Comparison of ENCODE assay signal across 1 cellular context in genomic region chr1:23103001-23103879, GRCh38.
A peak's percentile ranks its signal among the peaks of the same experiment; 100 is the strongest.
TF ChIP-seq lines count a peak whose summit lies in the region.

No MANE protein-coding gene starts in this region.

TF ChIP-seq in K562, 482 proteins besides CTCF, POLR2A, EP300 and RAD21 (continued from another document and continues in another):
- TF ChIP-seq, protein P1, sequence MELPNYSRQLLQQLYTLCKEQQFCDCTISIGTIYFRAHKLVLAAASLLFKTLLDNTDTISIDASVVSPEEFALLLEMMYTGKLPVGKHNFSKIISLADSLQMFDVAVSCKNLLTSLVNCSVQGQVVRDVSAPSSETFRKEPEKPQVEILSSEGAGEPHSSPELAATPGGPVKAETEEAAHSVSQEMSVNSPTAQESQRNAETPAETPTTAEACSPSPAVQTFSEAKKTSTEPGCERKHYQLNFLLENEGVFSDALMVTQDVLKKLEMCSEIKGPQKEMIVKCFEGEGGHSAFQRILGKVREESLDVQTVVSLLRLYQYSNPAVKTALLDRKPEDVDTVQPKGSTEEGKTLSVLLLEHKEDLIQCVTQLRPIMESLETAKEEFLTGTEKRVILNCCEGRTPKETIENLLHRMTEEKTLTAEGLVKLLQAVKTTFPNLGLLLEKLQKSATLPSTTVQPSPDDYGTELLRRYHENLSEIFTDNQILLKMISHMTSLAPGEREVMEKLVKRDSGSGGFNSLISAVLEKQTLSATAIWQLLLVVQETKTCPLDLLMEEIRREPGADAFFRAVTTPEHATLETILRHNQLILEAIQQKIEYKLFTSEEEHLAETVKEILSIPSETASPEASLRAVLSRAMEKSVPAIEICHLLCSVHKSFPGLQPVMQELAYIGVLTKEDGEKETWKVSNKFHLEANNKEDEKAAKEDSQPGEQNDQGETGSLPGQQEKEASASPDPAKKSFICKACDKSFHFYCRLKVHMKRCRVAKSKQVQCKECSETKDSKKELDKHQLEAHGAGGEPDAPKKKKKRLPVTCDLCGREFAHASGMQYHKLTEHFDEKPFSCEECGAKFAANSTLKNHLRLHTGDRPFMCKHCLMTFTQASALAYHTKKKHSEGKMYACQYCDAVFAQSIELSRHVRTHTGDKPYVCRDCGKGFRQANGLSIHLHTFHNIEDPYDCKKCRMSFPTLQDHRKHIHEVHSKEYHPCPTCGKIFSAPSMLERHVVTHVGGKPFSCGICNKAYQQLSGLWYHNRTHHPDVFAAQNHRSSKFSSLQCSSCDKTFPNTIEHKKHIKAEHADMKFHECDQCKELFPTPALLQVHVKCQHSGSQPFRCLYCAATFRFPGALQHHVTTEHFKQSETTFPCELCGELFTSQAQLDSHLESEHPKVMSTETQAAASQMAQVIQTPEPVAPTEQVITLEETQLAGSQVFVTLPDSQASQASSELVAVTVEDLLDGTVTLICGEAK (IDR thresholded peaks at IDR 0.05): peak; percentile 66
- TF ChIP-seq, protein P1 (CRISPR knock-in tag; IDR thresholded peaks at IDR 0.05): no peak
- TF ChIP-seq ZNF436 (CRISPR knock-in tag; IDR thresholded peaks at IDR 0.05): no peak
- no peak for TF ChIP-seq RBM22 (IDR thresholded peaks at IDR 0.05; ENCODE audit: low read depth, low read length, poor library complexity, severe bottlenecking)
- no peak for TF ChIP-seq POU5F1 (IDR thresholded peaks at IDR 0.05; ENCODE audit: borderline replicate concordance, low read depth, low read length, partially characterized antibody)
- TF ChIP-seq SNAPC5 (CRISPR knock-in tag; IDR thresholded peaks at IDR 0.05): no peak
- no peak for TF ChIP-seq KAT7 (CRISPR knock-in tag; IDR thresholded peaks at IDR 0.05; ENCODE audit: borderline replicate concordance)
- no peak for TF ChIP-seq CEBPG (CRISPR knock-in tag; IDR thresholded peaks at IDR 0.05)
- TF ChIP-seq CEBPG (tag; conservative IDR thresholded peaks at IDR 0.05 in 1 of 2, IDR thresholded peaks at IDR 0.05 in 1 of 2): no peak
- TF ChIP-seq HDAC6 (IDR thresholded peaks at IDR 0.05; ENCODE audit: low read depth, low read length): no peak
- no peak for TF ChIP-seq CUX1 (CRISPR knock-in tag; IDR thresholded peaks at IDR 0.05)
- TF ChIP-seq ETS2 (tag; IDR thresholded peaks at IDR 0.05; ENCODE audit: borderline replicate concordance, poor library complexity, severe bottlenecking): no peak
- no peak for TF ChIP-seq ZNF316 (IDR thresholded peaks at IDR 0.05)
- TF ChIP-seq, protein P2, sequence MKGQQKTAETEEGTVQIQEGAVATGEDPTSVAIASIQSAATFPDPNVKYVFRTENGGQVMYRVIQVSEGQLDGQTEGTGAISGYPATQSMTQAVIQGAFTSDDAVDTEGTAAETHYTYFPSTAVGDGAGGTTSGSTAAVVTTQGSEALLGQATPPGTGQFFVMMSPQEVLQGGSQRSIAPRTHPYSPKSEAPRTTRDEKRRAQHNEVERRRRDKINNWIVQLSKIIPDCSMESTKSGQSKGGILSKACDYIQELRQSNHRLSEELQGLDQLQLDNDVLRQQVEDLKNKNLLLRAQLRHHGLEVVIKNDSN (CRISPR knock-in tag; IDR thresholded peaks at IDR 0.05): no peak
- TF ChIP-seq ZNF592 (IDR thresholded peaks at IDR 0.05): no peak
- TF ChIP-seq SNRNP70 (optimal IDR thresholded peaks at IDR 0.05; ENCODE audit: low read depth, low read length): no peak
- no peak for TF ChIP-seq CBX1 (IDR thresholded peaks at IDR 0.05; ENCODE audit: low read depth)
- no peak for TF ChIP-seq SIX5 (IDR thresholded peaks at IDR 0.05; ENCODE audit: borderline replicate concordance in 1 of 2, insufficient read depth in 1 of 2, low read depth in 1 of 2, low read length in 2 of 2)
- no peak for TF ChIP-seq DDX20 (tag; IDR thresholded peaks at IDR 0.05; ENCODE audit: low read depth)
- TF ChIP-seq CBFB (CRISPR knock-in tag; IDR thresholded peaks at IDR 0.05): no peak
- no peak for TF ChIP-seq ZNF3 (CRISPR knock-in tag; IDR thresholded peaks at IDR 0.05)
- TF ChIP-seq U2AF2 (optimal IDR thresholded peaks at IDR 0.05; ENCODE audit: low read depth, low read length): no peak
- TF ChIP-seq ZFPM2 (CRISPR knock-in tag; IDR thresholded peaks at IDR 0.05): no peak
- TF ChIP-seq TAF9B (IDR thresholded peaks at IDR 0.05; ENCODE audit: partially characterized antibody): no peak
- TF ChIP-seq SMAD3 (CRISPR knock-in tag; conservative IDR thresholded peaks at IDR 0.05): no peak
- TF ChIP-seq, protein P3, sequence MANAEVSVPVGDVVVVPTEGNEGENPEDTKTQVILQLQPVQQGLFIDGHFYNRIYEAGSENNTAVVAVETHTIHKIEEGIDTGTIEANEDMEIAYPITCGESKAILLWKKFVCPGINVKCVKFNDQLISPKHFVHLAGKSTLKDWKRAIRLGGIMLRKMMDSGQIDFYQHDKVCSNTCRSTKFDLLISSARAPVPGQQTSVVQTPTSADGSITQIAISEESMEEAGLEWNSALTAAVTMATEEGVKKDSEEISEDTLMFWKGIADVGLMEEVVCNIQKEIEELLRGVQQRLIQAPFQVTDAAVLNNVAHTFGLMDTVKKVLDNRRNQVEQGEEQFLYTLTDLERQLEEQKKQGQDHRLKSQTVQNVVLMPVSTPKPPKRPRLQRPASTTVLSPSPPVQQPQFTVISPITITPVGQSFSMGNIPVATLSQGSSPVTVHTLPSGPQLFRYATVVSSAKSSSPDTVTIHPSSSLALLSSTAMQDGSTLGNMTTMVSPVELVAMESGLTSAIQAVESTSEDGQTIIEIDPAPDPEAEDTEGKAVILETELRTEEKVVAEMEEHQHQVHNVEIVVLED (CRISPR knock-in tag; IDR thresholded peaks at IDR 0.05): no peak
- TF ChIP-seq RHOXF2B (CRISPR knock-in tag; conservative IDR thresholded peaks at IDR 0.05): no peak
- no peak; the same call in 1 of the 2 replicates for TF ChIP-seq NFIC (IDR thresholded peaks at IDR 0.05)
- no peak for TF ChIP-seq MITF (IDR thresholded peaks at IDR 0.05)
- TF ChIP-seq HMGN3 (IDR thresholded peaks at IDR 0.05; ENCODE audit: borderline replicate concordance, extremely low read depth, insufficient read length, low read depth, low read length): no peak
- TF ChIP-seq SAFB2 (IDR thresholded peaks at IDR 0.05; ENCODE audit: borderline replicate concordance, low read depth, low read length, severe bottlenecking): no peak
- TF ChIP-seq ESRRB (CRISPR knock-in tag; IDR thresholded peaks at IDR 0.05; ENCODE audit: borderline replicate concordance): no peak
- TF ChIP-seq ZNF79 (CRISPR knock-in tag; IDR thresholded peaks at IDR 0.05; ENCODE audit: low read depth): no peak
- TF ChIP-seq ZBTB17 (CRISPR knock-in tag; IDR thresholded peaks at IDR 0.05): no peak
- TF ChIP-seq TGIF2 (CRISPR knock-in tag; IDR thresholded peaks at IDR 0.05): no peak
